In the genomic region with DNA sequence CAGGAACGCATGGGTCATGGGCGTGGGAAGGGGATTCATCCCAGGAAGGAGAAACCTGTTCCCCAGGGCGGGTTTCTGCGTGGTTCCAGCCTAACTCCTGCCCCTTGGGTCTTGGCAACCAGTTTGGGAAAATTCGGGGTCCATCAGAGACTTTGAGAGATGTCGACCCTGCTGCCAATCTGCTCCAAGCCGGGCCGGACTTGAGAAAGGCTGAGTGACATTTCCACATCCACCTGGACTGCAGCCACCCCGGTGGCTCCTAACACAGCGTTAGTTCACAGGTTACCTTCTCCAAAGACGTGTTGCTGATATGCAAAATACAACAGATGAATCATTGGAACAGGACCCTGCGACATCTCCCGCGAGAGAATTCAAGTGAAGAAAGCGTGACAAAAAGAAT, we compare ENCODE assay signal across 16 cellular contexts.
DNase-seq lines count a peak whose midpoint lies in the region; ATAC-seq and TF ChIP-seq lines count a peak whose summit lies in the region.
"Had no signal": no experiment of that assay in that cellular context is flagged by ENCODE, and none has a peak within 500 bp of the region (broad histone marks: within the 10 kb centered on the region; RNA-seq: fewer than 3 reads in every experiment).

No MANE protein-coding gene starts in this region.

- ATAC-seq in DND-41 (ENCODE audit: insufficient read depth, low read depth) (no peak), psoas muscle (no peak)
- ATAC-seq: A549; CD8-positive, alpha-beta T cell had no signal

- no peak overlapping the region for H3K27ac ChIP-seq in BLaER1
- H3K27ac ChIP-seq in DND-41 (ENCODE audit: low read length): no peak overlapping the region
- H3K27ac ChIP-seq in psoas muscle: no peak overlapping the region
- H3K27ac ChIP-seq in neural progenitor cell: no peak overlapping the region
- H3K27ac ChIP-seq: 22Rv1, A549, C4-2B had no signal

- H3K36me3 ChIP-seq in BLaER1 (no peaks in the 10 kb centered on the region), DND-41 (ENCODE audit: insufficient read depth, low read length) (no peaks in the 10 kb centered on the region), psoas muscle (ENCODE audit: insufficient read depth in 1 of 2, low read depth in 1 of 2) (no peaks in the 10 kb centered on the region), neural progenitor cell (no peaks in the 10 kb centered on the region)

- H3K9me3 ChIP-seq in BLaER1 (peaks cover 12% of the 10 kb centered on the region; the same call in 1 of the 2 replicates), DND-41 (ENCODE audit: insufficient read depth, low read length, severe bottlenecking) (peaks cover 5% of the 10 kb centered on the region), psoas muscle (no peaks in the 10 kb centered on the region), neural progenitor cell (ENCODE audit: low read depth) (no peaks in the 10 kb centered on the region)
- H3K9me3 ChIP-seq: A549, Caco-2 had no signal

- intact Hi-C loops in psoas muscle (cut with DNase I): no loop called here

- H3K4me2 ChIP-seq in BLaER1: peak overlapping the region; percentile 26
- H3K4me2 ChIP-seq in DND-41 (ENCODE audit: insufficient read depth, low read length): no peak overlapping the region
- H3K4me2 ChIP-seq in neural progenitor cell: no peak overlapping the region
- H3K4me2 ChIP-seq: A549 had no signal

- H3K36me3 Mint-ChIP-seq in mesothelial cell of epicardium (peaks cover 3% of the 10 kb centered on the region), neural progenitor cell (peaks cover 2% of the 10 kb centered on the region)
- H3K36me3 Mint-ChIP-seq: CD8-positive, alpha-beta T cell had no signal

- H4K20me1 ChIP-seq in BLaER1 (no peaks in the 10 kb centered on the region), DND-41 (ENCODE audit: insufficient read depth, low read length) (no peaks in the 10 kb centered on the region), neural progenitor cell (ENCODE audit: low read depth) (no peaks in the 10 kb centered on the region)

- H2AFZ ChIP-seq in DND-41 (ENCODE audit: low read depth, low read length) (peak overlapping the region; percentile 59; the same call in 1 of the 2 replicates), neural progenitor cell (replicated peaks) (no peak overlapping the region)

- no peaks in the 10 kb centered on the region for H3K27me3 Mint-ChIP-seq in mesothelial cell of epicardium (ENCODE audit: low read depth)
- no peaks in the 10 kb centered on the region for H3K27me3 Mint-ChIP-seq in neural progenitor cell (ENCODE audit: insufficient read depth, low read depth)
- H3K27me3 Mint-ChIP-seq: B cell; CD4-positive, alpha-beta T cell had no signal

- 59 to 65% (median 62%) methylated on average over 15 of the region's 15 CpGs for WGBS in psoas muscle, 3 donors

- TF ChIP-seq CTCF in DND-41 (IDR thresholded peaks at IDR 0.05; ENCODE audit: borderline replicate concordance, extremely low read depth, low read length, poor library complexity, severe bottlenecking) (no peak), mesothelial cell of epicardium (IDR thresholded peaks at IDR 0.05; ENCODE audit: unreplicated experiment) (no peak), psoas muscle (IDR thresholded peaks at IDR 0.05) (no peak), neural progenitor cell (IDR thresholded peaks at IDR 0.05) (no peak)

- peaks cover 2% of the 10 kb centered on the region for H3K9me3 Mint-ChIP-seq in mesothelial cell of epicardium
- peaks cover 5% of the 10 kb centered on the region for H3K9me3 Mint-ChIP-seq in neural progenitor cell
- H3K9me3 Mint-ChIP-seq: CD4-positive, alpha-beta T cell; CD8-positive, alpha-beta T cell had no signal

- H3K9ac ChIP-seq in BLaER1 (no peak overlapping the region), DND-41 (ENCODE audit: low read depth, low read length) (no peak overlapping the region), neural progenitor cell (no peak overlapping the region)

- H3K4me1 Mint-ChIP-seq in mesothelial cell of epicardium (peaks cover 34% of the 10 kb centered on the region), neural progenitor cell (peaks cover 9% of the 10 kb centered on the region)
- H3K4me1 Mint-ChIP-seq: B cell had no signal

- H3K4me3 ChIP-seq in BLaER1 (no peak overlapping the region), DND-41 (ENCODE audit: low read depth in 1 of 2, low read length in 2 of 2) (no peak overlapping the region), psoas muscle (no peak overlapping the region), neural progenitor cell (no peak overlapping the region)
- H3K4me3 ChIP-seq: A549 had no signal

- H3K4me3 Mint-ChIP-seq in mesothelial cell of epicardium: no peak overlapping the region
- no peak overlapping the region for H3K4me3 Mint-ChIP-seq in neural progenitor cell
- H3K4me3 Mint-ChIP-seq: B cell; CD4-positive, alpha-beta T cell; CD8-positive, alpha-beta T cell had no signal

- H3K27ac Mint-ChIP-seq in mesothelial cell of epicardium: peak overlapping the region; percentile 10
- H3K27ac Mint-ChIP-seq in neural progenitor cell: no peak overlapping the region
- H3K27ac Mint-ChIP-seq: B cell; CD4-positive, alpha-beta T cell; CD8-positive, alpha-beta T cell had no signal

- H3K27me3 ChIP-seq in BLaER1: no peaks in the 10 kb centered on the region
- H3K27me3 ChIP-seq in DND-41 (ENCODE audit: insufficient read depth, low read length, poor library complexity): no peaks in the 10 kb centered on the region
- H3K27me3 ChIP-seq in psoas muscle (ENCODE audit: insufficient read depth in 3 of 3, low read length in 2 of 3): no peaks in the 10 kb centered on the region
- H3K27me3 ChIP-seq in neural progenitor cell: no peaks in the 10 kb centered on the region

- peaks cover 9% of the 10 kb centered on the region for H3K4me1 ChIP-seq in BLaER1
- H3K4me1 ChIP-seq in DND-41 (ENCODE audit: insufficient read depth, low read length): no peaks in the 10 kb centered on the region
- H3K4me1 ChIP-seq in psoas muscle: no peaks in the 10 kb centered on the region
- no peaks in the 10 kb centered on the region for H3K4me1 ChIP-seq in neural progenitor cell
- H3K4me1 ChIP-seq: A549, Caco-2 had no signal

- no peaks in the 10 kb centered on the region for H3F3A ChIP-seq in neural progenitor cell (ENCODE audit: low read depth)

- DNase-seq in DND-41 (no peak), mesothelial cell of epicardium (ENCODE audit: low spot score in 2 of 2, unreplicated experiment in 2 of 2) (no peak), DMS79 (lab: John Stamatoyannopoulos, UW) (no peak), psoas muscle (no peak), neural progenitor cell (ENCODE audit: low spot score) (no peak)
- DNase-seq: AML-193; Caco-2; Calu3; CD4-positive, alpha-beta T cell; CD8-positive, alpha-beta T cell; GF-D8 had no signal

- H3K79me2 ChIP-seq in DND-41 (ENCODE audit: insufficient read depth, low read length) (no peaks in the 10 kb centered on the region), neural progenitor cell (ENCODE audit: low read depth) (no peaks in the 10 kb centered on the region)
